Comparison of ENCODE assay signal across 2 cellular contexts in genomic region chr1:216425577-216425976, GRCh38.
TF ChIP-seq lines count a peak whose summit lies in the region.

No MANE protein-coding gene starts in this region.

TF ChIP-seq in IMR-90, 13 proteins besides CTCF, POLR2A, EP300 and RAD21:
- no peak for TF ChIP-seq FOS (IDR thresholded peaks at IDR 0.05; ENCODE audit: low read depth, low read length)
- TF ChIP-seq BHLHE40 (IDR thresholded peaks at IDR 0.05; ENCODE audit: low read depth, low read length) = no peak
- no peak for TF ChIP-seq ELK1 (IDR thresholded peaks at IDR 0.05; ENCODE audit: borderline replicate concordance, low read depth, low read length)
- no peak for TF ChIP-seq CEBPB (IDR thresholded peaks at IDR 0.05; ENCODE audit: low read depth, low read length)
- TF ChIP-seq NFE2L2 (IDR thresholded peaks at IDR 0.05; ENCODE audit: low read depth, low read length) = no peak

TF ChIP-seq in WTC11, 78 proteins besides CTCF, POLR2A, EP300 and RAD21:
- TF ChIP-seq, protein P1, sequence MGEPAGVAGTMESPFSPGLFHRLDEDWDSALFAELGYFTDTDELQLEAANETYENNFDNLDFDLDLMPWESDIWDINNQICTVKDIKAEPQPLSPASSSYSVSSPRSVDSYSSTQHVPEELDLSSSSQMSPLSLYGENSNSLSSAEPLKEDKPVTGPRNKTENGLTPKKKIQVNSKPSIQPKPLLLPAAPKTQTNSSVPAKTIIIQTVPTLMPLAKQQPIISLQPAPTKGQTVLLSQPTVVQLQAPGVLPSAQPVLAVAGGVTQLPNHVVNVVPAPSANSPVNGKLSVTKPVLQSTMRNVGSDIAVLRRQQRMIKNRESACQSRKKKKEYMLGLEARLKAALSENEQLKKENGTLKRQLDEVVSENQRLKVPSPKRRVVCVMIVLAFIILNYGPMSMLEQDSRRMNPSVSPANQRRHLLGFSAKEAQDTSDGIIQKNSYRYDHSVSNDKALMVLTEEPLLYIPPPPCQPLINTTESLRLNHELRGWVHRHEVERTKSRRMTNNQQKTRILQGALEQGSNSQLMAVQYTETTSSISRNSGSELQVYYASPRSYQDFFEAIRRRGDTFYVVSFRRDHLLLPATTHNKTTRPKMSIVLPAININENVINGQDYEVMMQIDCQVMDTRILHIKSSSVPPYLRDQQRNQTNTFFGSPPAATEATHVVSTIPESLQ (CRISPR knock-in tag; IDR thresholded peaks at IDR 0.05) = no peak
- TF ChIP-seq, protein P2, sequence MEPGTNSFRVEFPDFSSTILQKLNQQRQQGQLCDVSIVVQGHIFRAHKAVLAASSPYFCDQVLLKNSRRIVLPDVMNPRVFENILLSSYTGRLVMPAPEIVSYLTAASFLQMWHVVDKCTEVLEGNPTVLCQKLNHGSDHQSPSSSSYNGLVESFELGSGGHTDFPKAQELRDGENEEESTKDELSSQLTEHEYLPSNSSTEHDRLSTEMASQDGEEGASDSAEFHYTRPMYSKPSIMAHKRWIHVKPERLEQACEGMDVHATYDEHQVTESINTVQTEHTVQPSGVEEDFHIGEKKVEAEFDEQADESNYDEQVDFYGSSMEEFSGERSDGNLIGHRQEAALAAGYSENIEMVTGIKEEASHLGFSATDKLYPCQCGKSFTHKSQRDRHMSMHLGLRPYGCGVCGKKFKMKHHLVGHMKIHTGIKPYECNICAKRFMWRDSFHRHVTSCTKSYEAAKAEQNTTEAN (CRISPR knock-in tag; IDR thresholded peaks at IDR 0.05) = no peak
- TF ChIP-seq CBFB (CRISPR knock-in tag; IDR thresholded peaks at IDR 0.05; ENCODE audit: low read depth) = no peak
- no peak for TF ChIP-seq TEAD4 (CRISPR knock-in tag; IDR thresholded peaks at IDR 0.05)
- TF ChIP-seq, protein P3, sequence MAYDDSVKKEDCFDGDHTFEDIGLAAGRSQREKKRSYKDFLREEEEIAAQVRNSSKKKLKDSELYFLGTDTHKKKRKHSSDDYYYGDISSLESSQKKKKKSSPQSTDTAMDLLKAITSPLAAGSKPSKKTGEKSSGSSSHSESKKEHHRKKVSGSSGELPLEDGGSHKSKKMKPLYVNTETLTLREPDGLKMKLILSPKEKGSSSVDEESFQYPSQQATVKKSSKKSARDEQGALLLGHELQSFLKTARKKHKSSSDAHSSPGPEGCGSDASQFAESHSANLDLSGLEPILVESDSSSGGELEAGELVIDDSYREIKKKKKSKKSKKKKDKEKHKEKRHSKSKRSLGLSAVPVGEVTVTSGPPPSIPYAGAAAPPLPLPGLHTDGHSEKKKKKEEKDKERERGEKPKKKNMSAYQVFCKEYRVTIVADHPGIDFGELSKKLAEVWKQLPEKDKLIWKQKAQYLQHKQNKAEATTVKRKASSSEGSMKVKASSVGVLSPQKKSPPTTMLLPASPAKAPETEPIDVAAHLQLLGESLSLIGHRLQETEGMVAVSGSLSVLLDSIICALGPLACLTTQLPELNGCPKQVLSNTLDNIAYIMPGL (CRISPR knock-in tag; IDR thresholded peaks at IDR 0.05) = no peak
- no peak for TF ChIP-seq MLX (CRISPR knock-in tag; IDR thresholded peaks at IDR 0.05)
- TF ChIP-seq, protein P4, sequence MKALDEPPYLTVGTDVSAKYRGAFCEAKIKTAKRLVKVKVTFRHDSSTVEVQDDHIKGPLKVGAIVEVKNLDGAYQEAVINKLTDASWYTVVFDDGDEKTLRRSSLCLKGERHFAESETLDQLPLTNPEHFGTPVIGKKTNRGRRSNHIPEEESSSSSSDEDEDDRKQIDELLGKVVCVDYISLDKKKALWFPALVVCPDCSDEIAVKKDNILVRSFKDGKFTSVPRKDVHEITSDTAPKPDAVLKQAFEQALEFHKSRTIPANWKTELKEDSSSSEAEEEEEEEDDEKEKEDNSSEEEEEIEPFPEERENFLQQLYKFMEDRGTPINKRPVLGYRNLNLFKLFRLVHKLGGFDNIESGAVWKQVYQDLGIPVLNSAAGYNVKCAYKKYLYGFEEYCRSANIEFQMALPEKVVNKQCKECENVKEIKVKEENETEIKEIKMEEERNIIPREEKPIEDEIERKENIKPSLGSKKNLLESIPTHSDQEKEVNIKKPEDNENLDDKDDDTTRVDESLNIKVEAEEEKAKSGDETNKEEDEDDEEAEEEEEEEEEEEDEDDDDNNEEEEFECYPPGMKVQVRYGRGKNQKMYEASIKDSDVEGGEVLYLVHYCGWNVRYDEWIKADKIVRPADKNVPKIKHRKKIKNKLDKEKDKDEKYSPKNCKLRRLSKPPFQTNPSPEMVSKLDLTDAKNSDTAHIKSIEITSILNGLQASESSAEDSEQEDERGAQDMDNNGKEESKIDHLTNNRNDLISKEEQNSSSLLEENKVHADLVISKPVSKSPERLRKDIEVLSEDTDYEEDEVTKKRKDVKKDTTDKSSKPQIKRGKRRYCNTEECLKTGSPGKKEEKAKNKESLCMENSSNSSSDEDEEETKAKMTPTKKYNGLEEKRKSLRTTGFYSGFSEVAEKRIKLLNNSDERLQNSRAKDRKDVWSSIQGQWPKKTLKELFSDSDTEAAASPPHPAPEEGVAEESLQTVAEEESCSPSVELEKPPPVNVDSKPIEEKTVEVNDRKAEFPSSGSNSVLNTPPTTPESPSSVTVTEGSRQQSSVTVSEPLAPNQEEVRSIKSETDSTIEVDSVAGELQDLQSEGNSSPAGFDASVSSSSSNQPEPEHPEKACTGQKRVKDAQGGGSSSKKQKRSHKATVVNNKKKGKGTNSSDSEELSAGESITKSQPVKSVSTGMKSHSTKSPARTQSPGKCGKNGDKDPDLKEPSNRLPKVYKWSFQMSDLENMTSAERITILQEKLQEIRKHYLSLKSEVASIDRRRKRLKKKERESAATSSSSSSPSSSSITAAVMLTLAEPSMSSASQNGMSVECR (CRISPR knock-in tag; IDR thresholded peaks at IDR 0.05; ENCODE audit: borderline replicate concordance) = no peak
- TF ChIP-seq MAX (CRISPR knock-in tag; IDR thresholded peaks at IDR 0.05) = no peak
- TF ChIP-seq ZMAT4 (CRISPR knock-in tag; IDR thresholded peaks at IDR 0.05) = no peak
- TF ChIP-seq RELA (CRISPR knock-in tag; IDR thresholded peaks at IDR 0.05; ENCODE audit: borderline replicate concordance) = no peak
- TF ChIP-seq, protein P5, sequence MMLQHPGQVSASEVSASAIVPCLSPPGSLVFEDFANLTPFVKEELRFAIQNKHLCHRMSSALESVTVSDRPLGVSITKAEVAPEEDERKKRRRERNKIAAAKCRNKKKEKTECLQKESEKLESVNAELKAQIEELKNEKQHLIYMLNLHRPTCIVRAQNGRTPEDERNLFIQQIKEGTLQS (CRISPR knock-in tag; conservative IDR thresholded peaks at IDR 0.05) = no peak
- TF ChIP-seq ESRRA (CRISPR knock-in tag; IDR thresholded peaks at IDR 0.05; ENCODE audit: borderline replicate concordance) = no peak
- TF ChIP-seq ZNF219 (CRISPR knock-in tag; IDR thresholded peaks at IDR 0.05; ENCODE audit: borderline replicate concordance) = no peak
- TF ChIP-seq NR1H2 (CRISPR knock-in tag; IDR thresholded peaks at IDR 0.05) = no peak
- TF ChIP-seq HMGA2 (CRISPR knock-in tag; IDR thresholded peaks at IDR 0.05) = no peak
- no peak for TF ChIP-seq OVOL2 (CRISPR knock-in tag; IDR thresholded peaks at IDR 0.05; ENCODE audit: borderline replicate concordance)
- no peak for TF ChIP-seq ZNF263 (CRISPR knock-in tag; IDR thresholded peaks at IDR 0.05; ENCODE audit: low read depth)
- no peak for TF ChIP-seq KAT7 (CRISPR knock-in tag; IDR thresholded peaks at IDR 0.05; ENCODE audit: borderline replicate concordance)
- TF ChIP-seq FOXJ3 (CRISPR knock-in tag; IDR thresholded peaks at IDR 0.05; ENCODE audit: borderline replicate concordance) = no peak
